ENCODE assay signal across 19 cellular contexts in genomic region chr9:27118916-27119315, GRCh38. TPM values are rescaled to one million over a fixed set of nuclear protein-coding genes. Genes with fewer than 3 reads are reported as not detected.
DNase-seq lines count a peak whose midpoint lies in the region; ATAC-seq and TF ChIP-seq lines count a peak whose summit lies in the region.
"Had no signal": no experiment of that assay in that cellular context is flagged by ENCODE, and none has a peak within 500 bp of the region (broad histone marks: within the 10 kb centered on the region; RNA-seq: fewer than 3 reads in every experiment).

No MANE protein-coding gene starts in this region.

- H3K4me3 ChIP-seq in osteoblast (ENCODE audit: insufficient read depth, low read length), result peak overlapping the region; percentile 31
- no peak overlapping the region for H3K4me3 ChIP-seq in tibial artery
- H3K4me3 ChIP-seq: BLaER1 treated with 17β-estradiol and CSF1 and Interleukin-3, amounts not matched to agents 10 nM and 100 nM; mucosa of descending colon; SJCRH30 had no signal

- no peaks in the 10 kb centered on the region for H3K9me3 Mint-ChIP-seq in endothelial cell (ENCODE audit: unreplicated experiment)
- H3K9me3 Mint-ChIP-seq: activated T-helper 17 cell treated with anti-CD3 and anti-CD28 coated beads, Interleukin-2, amount 50 U/mL, for 72 hours had no signal

- H3K9me3 ChIP-seq in osteoblast (ENCODE audit: low read depth, low read length) (no peaks in the 10 kb centered on the region), tibial artery (no peaks in the 10 kb centered on the region)
- H3K9me3 ChIP-seq: BLaER1 treated with 17β-estradiol and CSF1 and Interleukin-3, amounts not matched to agents 10 nM and 100 nM; mucosa of descending colon; SJCRH30 had no signal

- intact Hi-C loops in tibial artery (cut with DNase I; ENCODE audit: low total_unique reads), result no loop called here

- H3K4me1 ChIP-seq in osteoblast (ENCODE audit: insufficient read depth, low read length), result peaks cover 28% of the 10 kb centered on the region
- H3K4me1 ChIP-seq in tibial artery, result peaks cover 0 to 18% (median 2%) of the 10 kb centered on the region in 4 donors
- H3K4me1 ChIP-seq: BLaER1 treated with 17β-estradiol and CSF1 and Interleukin-3, amounts not matched to agents 10 nM and 100 nM had no signal

- DNase-seq in Daoy (ENCODE audit: low read depth), result peak; percentile 54
- peak; percentile 40 for DNase-seq in RPMI7951 (ENCODE audit: low read depth)
- DNase-seq in endothelial cell (ENCODE audit: low spot score), result no peak
- DNase-seq in osteoblast (ENCODE audit: insufficient read length, low spot score, missing footprints), result peak; percentile 84
- no peak for DNase-seq in NCI-H345 treated with DMSO at 0.1 percent for 48 hours (lab: John Stamatoyannopoulos, UW; ENCODE audit: unreplicated experiment)
- no peak for DNase-seq in tibial artery
- DNase-seq: activated CD4-positive, alpha-beta T cell treated with anti-CD3 and anti-CD28 coated beads, Interleukin-2, amount 50 U/mL, for 4 hours; amygdala; foreskin keratinocyte; Karpas-422; mucosa of descending colon; NCI-H146; NCI-H82; SJCRH30 had no signal

- peaks cover 18% of the 10 kb centered on the region for H3K27me3 Mint-ChIP-seq in endothelial cell (ENCODE audit: unreplicated experiment)

- no peaks in the 10 kb centered on the region for H3K79me2 ChIP-seq in osteoblast (ENCODE audit: insufficient read depth, low read length)

- H3K36me3 ChIP-seq in osteoblast (ENCODE audit: insufficient read depth, low read length), result no peaks in the 10 kb centered on the region
- no peaks in the 10 kb centered on the region for H3K36me3 ChIP-seq in tibial artery
- H3K36me3 ChIP-seq: BLaER1 treated with 17β-estradiol and CSF1 and Interleukin-3, amounts not matched to agents 10 nM and 100 nM; SJCRH30 had no signal

- peak overlapping the region; percentile 70 for H3K4me3 Mint-ChIP-seq in endothelial cell (ENCODE audit: unreplicated experiment)
- H3K4me3 Mint-ChIP-seq: activated T-helper 17 cell treated with anti-CD3 and anti-CD28 coated beads, Interleukin-2, amount 50 U/mL, for 72 hours had no signal

- H3K27me3 ChIP-seq in osteoblast (ENCODE audit: insufficient read depth, low read length) (no peaks in the 10 kb centered on the region), tibial artery (no peaks in the 10 kb centered on the region)
- H3K27me3 ChIP-seq: BLaER1 treated with 17β-estradiol and CSF1 and Interleukin-3, amounts not matched to agents 10 nM and 100 nM; foreskin keratinocyte; SJCRH30 had no signal

- H3K27ac ChIP-seq in osteoblast (ENCODE audit: low read depth, low read length) (peak overlapping the region; percentile 87), tibial artery (no peak overlapping the region)
- H3K27ac ChIP-seq: BLaER1 treated with 17β-estradiol and CSF1 and Interleukin-3, amounts not matched to agents 10 nM and 100 nM; foreskin keratinocyte; HL-60; SJCRH30 had no signal

- H3K4me2 ChIP-seq in osteoblast (ENCODE audit: insufficient read depth, low read length), result peak overlapping the region; percentile 81
- H3K4me2 ChIP-seq: BLaER1 treated with 17β-estradiol and CSF1 and Interleukin-3, amounts not matched to agents 10 nM and 100 nM had no signal

- ATAC-seq in HG03025 (IDR thresholded peaks at IDR 0.05; ENCODE audit: low FRiP score, unreplicated experiment) (no peak), GM21381 (IDR thresholded peaks at IDR 0.05; ENCODE audit: unreplicated experiment) (no peak)
- ATAC-seq: activated T-helper 17 cell treated with anti-CD3 and anti-CD28 coated beads, Interleukin-2, amount 50 U/mL, for 72 hours; foreskin keratinocyte; mucosa of descending colon had no signal

- TF ChIP-seq CTCF in endothelial cell (IDR thresholded peaks at IDR 0.05; ENCODE audit: unreplicated experiment), result no peak
- TF ChIP-seq CTCF in osteoblast (IDR thresholded peaks at IDR 0.05; ENCODE audit: extremely low read depth, low read depth, low read length), result no peak
- TF ChIP-seq CTCF in tibial artery (IDR thresholded peaks at IDR 0.05), result no peak

- H3K36me3 Mint-ChIP-seq in endothelial cell (ENCODE audit: low read depth, unreplicated experiment), result peaks cover 57% of the 10 kb centered on the region

- peaks cover 79% of the 10 kb centered on the region for H3K4me1 Mint-ChIP-seq in endothelial cell (ENCODE audit: unreplicated experiment)
- H3K4me1 Mint-ChIP-seq: activated T-helper 17 cell treated with anti-CD3 and anti-CD28 coated beads, Interleukin-2, amount 50 U/mL, for 72 hours had no signal

- no peaks in the 10 kb centered on the region for H4K20me1 ChIP-seq in osteoblast (ENCODE audit: insufficient read depth, low read length)
- H4K20me1 ChIP-seq: BLaER1 treated with 17β-estradiol and CSF1 and Interleukin-3, amounts not matched to agents 10 nM and 100 nM had no signal

- peak overlapping the region; percentile 91 for H2AFZ ChIP-seq in osteoblast (ENCODE audit: low read length)

- H3K27ac Mint-ChIP-seq in endothelial cell (ENCODE audit: unreplicated experiment), result peak overlapping the region; percentile 48
- H3K27ac Mint-ChIP-seq: activated T-helper 17 cell treated with anti-CD3 and anti-CD28 coated beads, Interleukin-2, amount 50 U/mL, for 72 hours had no signal

RNA-seq across cellular contexts. Expression of gene TEK, which starts 9.9 kb away (rescaled TPM):
- total RNA-seq in Daoy (2014; rRNA removed; shearing (Covaris generic)), result 9.3 and 11.3 TPM in 2 replicates
- total RNA-seq in RPMI7951 (2014; rRNA removed; shearing (Covaris generic)), result not detected in 2 replicates
- total RNA-seq in endothelial cell (ENCODE audit: unreplicated experiment) (448 TPM), osteoblast (4.1 and 8.3 TPM in 2 replicates)
- total RNA-seq: activated T-helper 17 cell treated with anti-CD3 and anti-CD28 coated beads, Interleukin-2, amount 50 U/mL, for 72 hours had no signal

Comparison
In these comparisons a context has a peak if more than half of its experiments do, and no peak if none do; other contexts are left out.
1. DNase-seq: peak in Daoy (single experiment), RPMI7951 (single experiment) and osteoblast (single experiment); none in endothelial cell (single experiment), NCI-H345 treated with DMSO at 0.1 percent for 48 hours (single experiment) and tibial artery (0 of 2).
2. RNA of gene TEK, which starts 9.9 kb away (total RNA-seq): 448 TPM in endothelial cell (single experiment); 9.3 to 11.3 TPM in Daoy, 4.1 to 8.3 TPM in osteoblast and not detected in RPMI7951; every median in the first group is over 10 times any median in the second.